In the genomic region with DNA sequence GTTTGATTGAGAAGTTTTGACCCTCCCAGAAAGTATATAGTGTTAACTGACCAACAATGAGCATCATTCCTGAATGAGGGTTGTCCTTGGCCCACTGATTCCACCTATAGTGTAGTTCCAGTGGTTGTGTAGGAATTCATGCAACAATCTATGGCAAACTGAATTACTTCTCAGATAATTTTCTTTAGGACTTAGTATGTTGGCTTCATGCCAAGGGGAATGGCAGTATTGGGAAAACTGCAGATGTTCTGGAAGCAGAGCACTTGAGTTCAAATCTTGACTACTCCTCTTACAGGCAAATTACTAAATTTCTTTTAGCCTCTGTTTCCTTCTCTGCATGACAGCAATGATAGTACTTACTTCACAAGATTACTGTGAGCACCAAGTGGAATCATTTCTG, we compare ENCODE assay signal across 9 cellular contexts.
"Had no signal": no experiment of that assay in that cellular context is flagged by ENCODE, and none has a peak within 500 bp of the region (broad histone marks: within the 10 kb centered on the region; RNA-seq: fewer than 3 reads in every experiment).

No MANE protein-coding gene starts in this region.

- H3K36me3 ChIP-seq: HAP-1 had no signal

- ATAC-seq: HCT116 had no signal

- H3K9ac ChIP-seq: KMS-11 had no signal

- H3K4me3 ChIP-seq: HAP-1 had no signal

- H3K9me3 ChIP-seq: HAP-1 had no signal

- H3K27ac ChIP-seq: KMS-11 had no signal

- DNase-seq: GOT3, H7, HFFc6, Karpas-422, KBM-7 had no signal

- H3K4me2 ChIP-seq: KMS-11 had no signal

- FAIRE-seq: HTR-8/SVneo had no signal
